ENCODE assay signal across 8 cellular contexts in genomic region chr7:101816499-101817030, GRCh38. TPM values are rescaled to one million over a fixed set of nuclear protein-coding genes. Genes with fewer than 3 reads are reported as not detected.
DNase-seq lines count a peak whose midpoint lies in the region; ATAC-seq, FAIRE-seq and TF ChIP-seq lines count a peak whose summit lies in the region.

No MANE protein-coding gene starts in this region.

- no peaks in the 10 kb centered on the region for H3K9me3 Mint-ChIP-seq in HFFc6

- intact Hi-C loops in left colon (cut with DNase I, micrococcal nuclease): no loop called here

- TF ChIP-seq CTCF in HFFc6 (IDR thresholded peaks at IDR 0.05): no peak

- no peak overlapping the region for H3K27ac Mint-ChIP-seq in HFFc6

- no peaks in the 10 kb centered on the region for H3K27me3 Mint-ChIP-seq in HFFc6 (ENCODE audit: insufficient read depth)

- ATAC-seq in left colon: peak; percentile 37
- no peak for ATAC-seq in GM21447 (IDR thresholded peaks at IDR 0.05; ENCODE audit: unreplicated experiment)

- no peak overlapping the region for H3K27ac ChIP-seq in caudate nucleus (ENCODE audit: low read depth, low read length)

- 0 out of 2 replicates have a peak overlapping the region, but pooled peaks have one; percentile 26 for H3K4me3 Mint-ChIP-seq in HFFc6

- FAIRE-seq in RCC 7860 (lab: Jason Lieb, UNC): no peak

- peaks cover 46% of the 10 kb centered on the region for H3K4me1 Mint-ChIP-seq in HFFc6 (ENCODE audit: low read depth)

- peak; percentile 59 for DNase-seq in EH (ENCODE audit: low read depth)
- no peak for DNase-seq in HFFc6
- DNase-seq in RCC 7860 (ENCODE audit: low spot score): peak; percentile 29
- peak in 31 of 61 donors; percentile 4 to 72 (median 21) for DNase-seq in caudate nucleus (lab: John Stamatoyannopoulos, UW)
- peak; percentile 45 to 65 for DNase-seq in left colon
- peak; percentile 37 for DNase-seq in stimulated activated CD8-positive, alpha-beta memory T cell treated with anti-CD3 and anti-CD28 coated beads, Interleukin-4, amount 100 ng/mL, for 48 hours
- DNase-seq in SHP77 treated with DMSO at 0.1 percent for 48 hours (lab: John Stamatoyannopoulos, UW): no peak

- peaks cover 6% of the 10 kb centered on the region; the same call in 1 of the 2 replicates for H3K36me3 Mint-ChIP-seq in HFFc6 (ENCODE audit: low read depth)

RNA-seq across cellular contexts. Expression of gene CUX1, which starts 0.9 kb away (rescaled TPM):
- 10 to 100 TPM; 46.9 to 64.2 (median 51.6) TPM for total RNA-seq in HFFc6 (2021; fragmentation: NEBNext Ultra II Directional; extraction: Animal tissue kit (Norgen Biotek cat#: 25700))
- total RNA-seq in left colon: 100 to 1,000 TPM; 122 to 131 TPM

Comparison
In these comparisons a context has a peak if more than half of its experiments do, and no peak if none do; other contexts are left out.
1. DNase-seq: peak in EH (single experiment), RCC 7860 (single experiment), caudate nucleus (31 of 61), left colon (2 of 2) and stimulated activated CD8-positive, alpha-beta memory T cell treated with anti-CD3 and anti-CD28 coated beads, Interleukin-4, amount 100 ng/mL, for 48 hours (single experiment); none in HFFc6 (single experiment) and SHP77 treated with DMSO at 0.1 percent for 48 hours (single experiment).